Comparison of ENCODE assay signal across 18 cellular contexts in genomic region chr22:49296561-49296960, GRCh38.
DNase-seq lines count a peak whose midpoint lies in the region; ATAC-seq and TF ChIP-seq lines count a peak whose summit lies in the region.
"Had no signal": no experiment of that assay in that cellular context is flagged by ENCODE, and none has a peak within 500 bp of the region (broad histone marks: within the 10 kb centered on the region; RNA-seq: fewer than 3 reads in every experiment).

No MANE protein-coding gene starts in this region.

- ATAC-seq in left lobe of liver (no peak), GM23338 (no peak)

- no peak overlapping the region for H3K4me2 ChIP-seq in GM23338
- H3K4me2 ChIP-seq: PC-9 had no signal

- H3F3A ChIP-seq in GM23338 (replicated peaks; ENCODE audit: low read depth) = no peaks in the 10 kb centered on the region

- intact Hi-C loops in spleen (cut with DNase I; ENCODE audit: low total_unique reads) = no loop called here
- intact Hi-C loops in transverse colon (cut with DNase I; ENCODE audit: low total_unique reads) = no loop called here

- H3K27me3 Mint-ChIP-seq in GM23338 (ENCODE audit: insufficient read depth, low read depth, poor library complexity) = peaks cover 15% of the 10 kb centered on the region

- no peak overlapping the region for H2AFZ ChIP-seq in GM23338
- H2AFZ ChIP-seq: PC-9 had no signal

- no peak for TF ChIP-seq CTCF in spleen (IDR thresholded peaks at IDR 0.05 in 8 of 11, conservative IDR thresholded peaks at IDR 0.05 in 3 of 11)
- TF ChIP-seq CTCF in GM23338 (conservative IDR thresholded peaks at IDR 0.05; ENCODE audit: low read depth in 2 of 2) = no peak
- TF ChIP-seq CTCF in transverse colon (IDR thresholded peaks at IDR 0.05) = no peak

- 75 to 85% (median 84%) methylated on average over 11 of the region's 11 CpGs for WGBS in spleen, 5 donors
- 83 to 94% methylated on average over 2 to 11 of the region's 11 CpGs for WGBS in transverse colon (ENCODE audit: low coverage in 1 of 2), 2 donors

- H3K79me2 ChIP-seq in GM23338 (replicated peaks; ENCODE audit: insufficient read depth) = no peaks in the 10 kb centered on the region

- peaks cover 10% of the 10 kb centered on the region; the same call in 2 of the 3 replicates for H3K36me3 Mint-ChIP-seq in GM23338 (ENCODE audit: low read depth)

- no peaks in the 10 kb centered on the region for H3K4me1 Mint-ChIP-seq in GM23338

- H3K4me1 ChIP-seq in spleen (no peaks in the 10 kb centered on the region), GM23338 (ENCODE audit: insufficient read depth) (no peaks in the 10 kb centered on the region), transverse colon (no peaks in the 10 kb centered on the region)

- H3K4me3 ChIP-seq in spleen = no peak overlapping the region
- H3K4me3 ChIP-seq in GM23338 = no peak overlapping the region
- no peak overlapping the region for H3K4me3 ChIP-seq in transverse colon
- H3K4me3 ChIP-seq: PC-9 had no signal

- H3K27ac Mint-ChIP-seq in GM23338 = no peak overlapping the region
- H3K27ac Mint-ChIP-seq: CD4-positive, alpha-beta T cell had no signal

- H3K9me3 ChIP-seq in spleen = peaks cover 0 to 33% (median 22%) of the 10 kb centered on the region in 8 donors
- H3K9me3 ChIP-seq in transverse colon = no peaks in the 10 kb centered on the region

- peaks cover 0 to 52% (median 0%) of the 10 kb centered on the region in 7 donors for H3K27me3 ChIP-seq in spleen (replicated peaks in 1 of 7)
- H3K27me3 ChIP-seq in GM23338 (ENCODE audit: insufficient read depth) = no peaks in the 10 kb centered on the region
- no peaks in the 10 kb centered on the region for H3K27me3 ChIP-seq in transverse colon

- in situ Hi-C loops in transverse colon (cut with MboI; ENCODE audit: low pct_ligation_motif_present in 1 of 4, low pct_unique_long_range_greater_than_20kb in 1 of 4, low sequenced_read_pairs in 3 of 4) = no loop called here

- H3K9me3 Mint-ChIP-seq in GM23338 = peaks cover 12% of the 10 kb centered on the region

- TF ChIP-seq EP300 in transverse colon (IDR thresholded peaks at IDR 0.05; ENCODE audit: low read depth) = no peak

- H3K27ac ChIP-seq in spleen (no peak overlapping the region), GM23338 (ENCODE audit: low read depth) (no peak overlapping the region), transverse colon (no peak overlapping the region)
- H3K27ac ChIP-seq: PC-9 had no signal

- TF ChIP-seq POLR2A in spleen (IDR thresholded peaks at IDR 0.05) = no peak
- no peak for TF ChIP-seq POLR2A in transverse colon (IDR thresholded peaks at IDR 0.05)

- H3K36me3 ChIP-seq in spleen = no peaks in the 10 kb centered on the region
- H3K36me3 ChIP-seq in GM23338 (ENCODE audit: insufficient read depth) = no peaks in the 10 kb centered on the region
- no peaks in the 10 kb centered on the region for H3K36me3 ChIP-seq in transverse colon

- DNase-seq in D341Med (ENCODE audit: low spot score) (peak; percentile 8), left lobe of liver (ENCODE audit: low spot score) (peak; percentile 33), spleen (peak; percentile 56), GM23338 (ENCODE audit: low spot score) (no peak), C1 segment of cervical spinal cord (lab: John Stamatoyannopoulos, UW) (no peak), transverse colon (no peak)
- peak; percentile 12 for DNase-seq in activated CD8-positive, alpha-beta memory T cell treated with anti-CD3 and anti-CD28 coated beads, Interleukin-2, amount 50 U/mL, for 48 hours
- DNase-seq: ACHN, Calu3, DND-41, GDM1, KBM-7, NCI-H1092 treated with DMSO at 0.1 percent for 48 hours, NCI-H1694 treated with DMSO at 0.1 percent for 48 hours, NCI-H446, NCI-H774, PC-9 had no signal

- H4K20me1 ChIP-seq in GM23338 (replicated peaks; ENCODE audit: insufficient read depth) = no peaks in the 10 kb centered on the region

- no peaks in the 10 kb centered on the region for H3K9me2 ChIP-seq in GM23338 (ENCODE audit: insufficient read depth)

- no peak overlapping the region for H3K4me3 Mint-ChIP-seq in GM23338
- H3K4me3 Mint-ChIP-seq: CD4-positive, alpha-beta T cell had no signal

TF ChIP-seq in GM23338, 12 proteins besides CTCF, POLR2A, EP300 and RAD21:
- TF ChIP-seq NANOG (IDR thresholded peaks at IDR 0.05; ENCODE audit: borderline replicate concordance) (no peak), EZH2 (IDR thresholded peaks at IDR 0.05; ENCODE audit: low read depth, unreplicated experiment) (no peak), ZNF331 (CRISPR knock-in tag; IDR thresholded peaks at IDR 0.05; ENCODE audit: low read depth) (no peak), ZNF114 (CRISPR knock-in tag; IDR thresholded peaks at IDR 0.05) (no peak), EZH2phosphoT487 (IDR thresholded peaks at IDR 0.05; ENCODE audit: unreplicated experiment) (no peak)
- TF ChIP-seq, protein P1, sequence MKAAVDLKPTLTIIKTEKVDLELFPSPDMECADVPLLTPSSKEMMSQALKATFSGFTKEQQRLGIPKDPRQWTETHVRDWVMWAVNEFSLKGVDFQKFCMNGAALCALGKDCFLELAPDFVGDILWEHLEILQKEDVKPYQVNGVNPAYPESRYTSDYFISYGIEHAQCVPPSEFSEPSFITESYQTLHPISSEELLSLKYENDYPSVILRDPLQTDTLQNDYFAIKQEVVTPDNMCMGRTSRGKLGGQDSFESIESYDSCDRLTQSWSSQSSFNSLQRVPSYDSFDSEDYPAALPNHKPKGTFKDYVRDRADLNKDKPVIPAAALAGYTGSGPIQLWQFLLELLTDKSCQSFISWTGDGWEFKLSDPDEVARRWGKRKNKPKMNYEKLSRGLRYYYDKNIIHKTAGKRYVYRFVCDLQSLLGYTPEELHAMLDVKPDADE (IDR thresholded peaks at IDR 0.05) = no peak

Comparison
In these comparisons a context has a peak if more than half of its experiments do, and no peak if none do; other contexts are left out.
1. DNase-seq: peak in D341Med (single experiment), activated CD8-positive, alpha-beta memory T cell treated with anti-CD3 and anti-CD28 coated beads, Interleukin-2, amount 50 U/mL, for 48 hours (single experiment), left lobe of liver (single experiment) and spleen (single experiment); none in GM23338 (single experiment), C1 segment of cervical spinal cord (0 of 14) and transverse colon (single experiment).